12 cellular contexts compared by ENCODE assay signal in the genomic region with DNA sequence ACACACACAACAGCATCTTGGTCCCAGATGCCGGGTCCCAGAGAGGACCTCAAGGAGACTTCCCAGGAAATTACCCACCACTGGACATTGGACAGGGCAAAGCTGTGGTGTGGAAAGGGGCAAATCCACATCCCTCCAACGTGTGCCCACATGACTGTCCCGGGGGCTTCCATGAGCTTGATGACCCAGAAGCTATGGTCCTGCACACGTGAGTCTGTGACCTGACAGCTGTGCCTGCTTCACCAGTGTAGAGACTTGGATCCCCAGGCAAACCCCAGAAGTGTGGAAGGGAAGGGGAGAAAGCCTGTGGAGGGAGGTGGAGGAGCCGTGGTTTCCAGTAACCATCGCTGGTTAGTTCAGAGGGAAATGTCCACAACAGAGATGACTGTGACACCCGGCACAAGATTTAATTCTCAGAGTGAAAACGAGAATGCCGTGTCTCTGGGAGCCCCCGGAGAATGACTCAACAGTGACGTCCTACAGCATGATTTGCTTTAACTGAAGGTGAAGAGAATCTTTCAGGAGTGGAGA. TPM values are rescaled to one million over a fixed set of nuclear protein-coding genes. Genes with fewer than 3 reads are reported as not detected.
A peak's percentile ranks its signal among the peaks of the same experiment; 100 is the strongest.
DNase-seq lines count a peak whose midpoint lies in the region; ATAC-seq and TF ChIP-seq lines count a peak whose summit lies in the region.
"Had no signal": no experiment of that assay in that cellular context is flagged by ENCODE, and none has a peak within 500 bp of the region (broad histone marks: within the 10 kb centered on the region; RNA-seq: fewer than 3 reads in every experiment).

No MANE protein-coding gene starts in this region.

- H3F3A ChIP-seq in GM23338 (replicated peaks; ENCODE audit: low read depth), result no peaks in the 10 kb centered on the region

- DNase-seq in activated CD8-positive, alpha-beta memory T cell treated with anti-CD3 and anti-CD28 coated beads, Interleukin-2, amount 10 ng/mL, durations not matched to agents 7 days and 5 days, result peak; percentile 89
- DNase-seq in activated CD8-positive, alpha-beta memory T cell treated with anti-CD3 and anti-CD28 coated beads, Interleukin-2, amount 50 U/mL, for 4 hours, result no peak
- DNase-seq in GM23338 (ENCODE audit: low spot score), result no peak
- DNase-seq in NB4 (ENCODE audit: low read depth), result no peak
- peak in 2 of 3 experiments; percentile 39 to 60 for DNase-seq in stimulated activated CD4-positive, alpha-beta T cell treated with anti-CD3 and anti-CD28 coated beads, TNF-alpha, amount 100 ng/mL, for 24 hours (ENCODE audit: low read depth in 3 of 3)
- no peak for DNase-seq in DMS 273 (lab: John Stamatoyannopoulos, UW; ENCODE audit: unreplicated experiment)
- DNase-seq in OCI-M2 (lab: John Stamatoyannopoulos, UW; ENCODE audit: unreplicated experiment), result no peak
- no peak for DNase-seq in D341Med (ENCODE audit: low spot score)
- DNase-seq: foreskin melanocyte had no signal

- no peaks in the 10 kb centered on the region for H3K79me2 ChIP-seq in GM23338 (replicated peaks; ENCODE audit: insufficient read depth)

- peaks cover 15% of the 10 kb centered on the region for H3K36me3 Mint-ChIP-seq in activated CD8-positive, alpha-beta memory T cell treated with anti-CD3 and anti-CD28 coated beads, Interleukin-2, amount 10 ng/mL, durations not matched to agents 7 days and 5 days
- no peaks in the 10 kb centered on the region; the same call in 2 of the 3 replicates for H3K36me3 Mint-ChIP-seq in GM23338 (ENCODE audit: low read depth)

- CTCF ChIA-PET in activated CD8-positive, alpha-beta memory T cell treated with anti-CD3 and anti-CD28 coated beads, Interleukin-2, amount 10 ng/mL, durations not matched to agents 7 days and 5 days (lab: Charles Lee), result interaction anchor here (1.3 to 2.0 kb wide), 2 partner anchors 43 to 109 kb away, joined by 4 to 8 read pairs; no protein-coding TSS in a partner anchor

- no peaks in the 10 kb centered on the region for H3K4me1 ChIP-seq in GM23338 (ENCODE audit: insufficient read depth)

- no peak for TF ChIP-seq POLR2A in NB4 (IDR thresholded peaks at IDR 0.05; ENCODE audit: extremely low read depth, insufficient read length)

- no peak overlapping the region for H3K27ac ChIP-seq in GM23338 (ENCODE audit: low read depth)

- peaks cover 63% of the 10 kb centered on the region for H3K4me1 Mint-ChIP-seq in activated CD8-positive, alpha-beta memory T cell treated with anti-CD3 and anti-CD28 coated beads, Interleukin-2, amount 10 ng/mL, durations not matched to agents 7 days and 5 days
- H3K4me1 Mint-ChIP-seq in GM23338, result no peaks in the 10 kb centered on the region; the same call in 2 of the 3 replicates

- no peaks in the 10 kb centered on the region for H3K36me3 ChIP-seq in GM23338 (ENCODE audit: insufficient read depth)

- peak overlapping the region; percentile 89 for H3K27ac Mint-ChIP-seq in activated CD8-positive, alpha-beta memory T cell treated with anti-CD3 and anti-CD28 coated beads, Interleukin-2, amount 10 ng/mL, durations not matched to agents 7 days and 5 days
- no peak overlapping the region for H3K27ac Mint-ChIP-seq in GM23338

- H3K9me3 Mint-ChIP-seq in activated CD8-positive, alpha-beta memory T cell treated with anti-CD3 and anti-CD28 coated beads, Interleukin-2, amount 10 ng/mL, durations not matched to agents 7 days and 5 days (ENCODE audit: low read depth), result no peaks in the 10 kb centered on the region
- H3K9me3 Mint-ChIP-seq in GM23338, result no peaks in the 10 kb centered on the region; the same call in 2 of the 3 replicates

- H3K27me3 ChIP-seq in GM23338 (ENCODE audit: insufficient read depth), result no peaks in the 10 kb centered on the region

- no peaks in the 10 kb centered on the region for H4K20me1 ChIP-seq in GM23338 (replicated peaks; ENCODE audit: insufficient read depth)

- H3K4me3 Mint-ChIP-seq in activated CD8-positive, alpha-beta memory T cell treated with anti-CD3 and anti-CD28 coated beads, Interleukin-2, amount 10 ng/mL, durations not matched to agents 7 days and 5 days, result peak overlapping the region; percentile 79
- no peak overlapping the region for H3K4me3 Mint-ChIP-seq in GM23338

- peaks cover 22% of the 10 kb centered on the region for H3K27me3 Mint-ChIP-seq in activated CD8-positive, alpha-beta memory T cell treated with anti-CD3 and anti-CD28 coated beads, Interleukin-2, amount 10 ng/mL, durations not matched to agents 7 days and 5 days
- H3K27me3 Mint-ChIP-seq in GM23338 (ENCODE audit: insufficient read depth, low read depth, poor library complexity), result peaks cover 5% of the 10 kb centered on the region

- ATAC-seq in activated CD8-positive, alpha-beta memory T cell treated with anti-CD3 and anti-CD28 coated beads, Interleukin-2, amount 10 ng/mL, durations not matched to agents 7 days and 5 days, result peak; percentile 65
- ATAC-seq in GM23338, result no peak

- H3K9me2 ChIP-seq in GM23338 (ENCODE audit: insufficient read depth), result no peaks in the 10 kb centered on the region

- H3K4me3 ChIP-seq in GM23338 (no peak overlapping the region), NB4 (ENCODE audit: low read depth, low read length) (peak overlapping the region; percentile 25)

- H2AFZ ChIP-seq in GM23338, result 0 out of 2 replicates have a peak overlapping the region, but pooled peaks have one; percentile 74

- TF ChIP-seq CTCF in GM23338 (conservative IDR thresholded peaks at IDR 0.05; ENCODE audit: low read depth in 2 of 2) (no peak), NB4 (IDR thresholded peaks at IDR 0.05; ENCODE audit: low read depth, low read length) (no peak)

- no peak overlapping the region for H3K4me2 ChIP-seq in GM23338

TF ChIP-seq in GM23338, 12 proteins besides CTCF, POLR2A, EP300 and RAD21 (continues in another document):
- no peak for TF ChIP-seq ZNF114 (CRISPR knock-in tag; IDR thresholded peaks at IDR 0.05)
- TF ChIP-seq, protein P1, sequence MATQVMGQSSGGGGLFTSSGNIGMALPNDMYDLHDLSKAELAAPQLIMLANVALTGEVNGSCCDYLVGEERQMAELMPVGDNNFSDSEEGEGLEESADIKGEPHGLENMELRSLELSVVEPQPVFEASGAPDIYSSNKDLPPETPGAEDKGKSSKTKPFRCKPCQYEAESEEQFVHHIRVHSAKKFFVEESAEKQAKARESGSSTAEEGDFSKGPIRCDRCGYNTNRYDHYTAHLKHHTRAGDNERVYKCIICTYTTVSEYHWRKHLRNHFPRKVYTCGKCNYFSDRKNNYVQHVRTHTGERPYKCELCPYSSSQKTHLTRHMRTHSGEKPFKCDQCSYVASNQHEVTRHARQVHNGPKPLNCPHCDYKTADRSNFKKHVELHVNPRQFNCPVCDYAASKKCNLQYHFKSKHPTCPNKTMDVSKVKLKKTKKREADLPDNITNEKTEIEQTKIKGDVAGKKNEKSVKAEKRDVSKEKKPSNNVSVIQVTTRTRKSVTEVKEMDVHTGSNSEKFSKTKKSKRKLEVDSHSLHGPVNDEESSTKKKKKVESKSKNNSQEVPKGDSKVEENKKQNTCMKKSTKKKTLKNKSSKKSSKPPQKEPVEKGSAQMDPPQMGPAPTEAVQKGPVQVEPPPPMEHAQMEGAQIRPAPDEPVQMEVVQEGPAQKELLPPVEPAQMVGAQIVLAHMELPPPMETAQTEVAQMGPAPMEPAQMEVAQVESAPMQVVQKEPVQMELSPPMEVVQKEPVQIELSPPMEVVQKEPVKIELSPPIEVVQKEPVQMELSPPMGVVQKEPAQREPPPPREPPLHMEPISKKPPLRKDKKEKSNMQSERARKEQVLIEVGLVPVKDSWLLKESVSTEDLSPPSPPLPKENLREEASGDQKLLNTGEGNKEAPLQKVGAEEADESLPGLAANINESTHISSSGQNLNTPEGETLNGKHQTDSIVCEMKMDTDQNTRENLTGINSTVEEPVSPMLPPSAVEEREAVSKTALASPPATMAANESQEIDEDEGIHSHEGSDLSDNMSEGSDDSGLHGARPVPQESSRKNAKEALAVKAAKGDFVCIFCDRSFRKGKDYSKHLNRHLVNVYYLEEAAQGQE (IDR thresholded peaks at IDR 0.05; ENCODE audit: unreplicated experiment), result no peak
- no peak for TF ChIP-seq NANOG (IDR thresholded peaks at IDR 0.05; ENCODE audit: borderline replicate concordance)
- no peak for TF ChIP-seq EZH2 (IDR thresholded peaks at IDR 0.05; ENCODE audit: low read depth, unreplicated experiment)
- no peak for TF ChIP-seq CREB1 (CRISPR knock-in tag; IDR thresholded peaks at IDR 0.05; ENCODE audit: low read depth)

RNA-seq across cellular contexts. Expression of a gene that starts 19.1 kb away (rescaled TPM):
- total RNA-seq in activated CD8-positive, alpha-beta memory T cell treated with anti-CD3 and anti-CD28 coated beads, Interleukin-2, amount 10 ng/mL, durations not matched to agents 7 days and 5 days, result 10 to 100 TPM; 42.1 to 58.8 TPM
- not detected in 2 replicates for total RNA-seq in GM23338 (2014; rRNA removed; shearing (Covaris generic))
- polyA plus RNA-seq in GM23338 (2016; fragmentation: Nextera tagmentation; extraction: Ambion mirVana), result not detected in 2 replicates
- total RNA-seq: M059J had no signal

RNA-seq across cellular contexts. Expression of a gene that starts 51.7 kb away (rescaled TPM):
- total RNA-seq in activated CD8-positive, alpha-beta memory T cell treated with anti-CD3 and anti-CD28 coated beads, Interleukin-2, amount 10 ng/mL, durations not matched to agents 7 days and 5 days, result 1 to 10 TPM in 1 of 2 experiments, under 1 TPM in 1; 0.44 to 1.2 TPM
- total RNA-seq in GM23338 (2014; rRNA removed; shearing (Covaris generic)), result not detected in 2 replicates
- polyA plus RNA-seq in GM23338 (2016; fragmentation: Nextera tagmentation; extraction: Ambion mirVana), result not detected in 2 replicates
- total RNA-seq: M059J, myocyte, SK-MEL-5 had no signal

Comparison
In these comparisons a context has a peak if more than half of its experiments do, and no peak if none do; other contexts are left out.
1. DNase-seq: peak in activated CD8-positive, alpha-beta memory T cell treated with anti-CD3 and anti-CD28 coated beads, Interleukin-2, amount 10 ng/mL, durations not matched to agents 7 days and 5 days (single experiment) and stimulated activated CD4-positive, alpha-beta T cell treated with anti-CD3 and anti-CD28 coated beads, TNF-alpha, amount 100 ng/mL, for 24 hours (2 of 3); none in activated CD8-positive, alpha-beta memory T cell treated with anti-CD3 and anti-CD28 coated beads, Interleukin-2, amount 50 U/mL, for 4 hours (single experiment), GM23338 (single experiment), NB4 (single experiment), DMS 273 (single experiment), OCI-M2 (single experiment) and D341Med (single experiment).
2. RNA of a gene that starts 19.1 kb away (total RNA-seq): 42.1 to 58.8 TPM in activated CD8-positive, alpha-beta memory T cell treated with anti-CD3 and anti-CD28 coated beads, Interleukin-2, amount 10 ng/mL, durations not matched to agents 7 days and 5 days; not detected in GM23338; every median in the first group is over 10 times any median in the second.